8 cellular contexts compared by ENCODE assay signal in genomic region chr12:1117970-1118563, GRCh38.
DNase-seq lines count a peak whose midpoint lies in the region; ATAC-seq and TF ChIP-seq lines count a peak whose summit lies in the region.

No MANE protein-coding gene starts in this region.

- H3K4me1 Mint-ChIP-seq in HFFc6 (ENCODE audit: low read depth), result peaks cover 46% of the 10 kb centered on the region

- H3K36me3 Mint-ChIP-seq in HFFc6 (ENCODE audit: low read depth), result peaks cover 4% of the 10 kb centered on the region; the same call in 1 of the 2 replicates

- DNase-seq in AG10803 (ENCODE audit: low read depth) (peak; percentile 74), HFFc6 (peak; percentile 52), NCI-H748 treated with DMSO at 0.1 percent for 48 hours (lab: John Stamatoyannopoulos, UW) (peak; percentile 70), medulla oblongata (ENCODE audit: extremely low spot score) (peak; percentile 83)
- DNase-seq in activated CD4-positive, alpha-beta T cell treated with anti-CD3 and anti-CD28 coated beads, Interleukin-2, amount 50 U/mL, for 48 hours, result peak; percentile 73 to 78
- DNase-seq in effector CD8-positive, alpha-beta T cell (lab: John Stamatoyannopoulos, UW), result peak; percentile 53
- peak; percentile 21 to 47 for DNase-seq in stimulated activated CD8-positive, alpha-beta memory T cell treated with anti-CD3 and anti-CD28 coated beads, Interleukin-15, amount 100 ng/mL, for 4 hours (ENCODE audit: low read depth in 2 of 2)

- H3K9me3 Mint-ChIP-seq in HFFc6, result no peaks in the 10 kb centered on the region

- H3K27ac Mint-ChIP-seq in HFFc6, result no peak overlapping the region

- no peaks in the 10 kb centered on the region; the same call in 1 of the 2 replicates for H3K27me3 Mint-ChIP-seq in HFFc6 (ENCODE audit: insufficient read depth)

- no peak for ATAC-seq in GM21367 (IDR thresholded peaks at IDR 0.05; ENCODE audit: unreplicated experiment)

- no peak overlapping the region for H3K4me3 ChIP-seq in AG10803 (ENCODE audit: low read length)

- H3K4me3 Mint-ChIP-seq in HFFc6, result no peak overlapping the region

- TF ChIP-seq CTCF in AG10803 (conservative IDR thresholded peaks at IDR 0.05; ENCODE audit: low read length), result peak; percentile 96
- TF ChIP-seq CTCF in HFFc6 (IDR thresholded peaks at IDR 0.05), result peak; percentile 98
